Comparison of ENCODE assay signal across 10 cellular contexts in the genomic region with DNA sequence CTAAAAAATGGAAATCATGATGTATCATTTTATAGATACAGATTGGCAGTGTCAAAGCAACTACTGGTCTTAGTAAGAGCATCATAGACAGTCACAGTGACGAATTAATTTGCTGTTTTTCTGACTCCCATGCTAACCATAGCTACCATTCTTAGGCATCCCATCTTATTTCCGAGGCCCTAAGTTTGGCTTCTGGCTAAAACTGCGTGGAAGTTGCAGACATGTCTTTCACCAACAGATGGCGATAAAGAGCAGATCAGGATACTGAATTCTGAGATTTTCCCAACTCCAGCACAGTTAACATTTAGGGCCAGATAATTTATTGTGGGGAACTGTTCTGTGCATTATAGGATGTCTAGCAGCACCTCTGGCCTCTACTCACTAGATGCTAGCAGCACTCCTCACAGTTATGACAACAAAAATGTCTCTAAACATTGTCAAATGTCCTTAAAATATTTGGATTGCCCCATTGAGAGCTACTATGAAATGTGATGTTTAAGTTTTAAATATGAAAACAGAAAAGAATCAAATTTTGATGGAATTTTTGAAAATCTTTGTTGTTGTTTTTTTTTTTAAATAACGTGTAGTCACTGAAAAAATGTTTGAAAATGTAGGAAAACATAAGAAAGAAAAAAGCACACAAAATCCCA. TPM values are rescaled to one million over a fixed set of nuclear protein-coding genes. Genes with fewer than 3 reads are reported as not detected.
DNase-seq lines count a peak whose midpoint lies in the region; ATAC-seq, FAIRE-seq and TF ChIP-seq lines count a peak whose summit lies in the region.
"Had no signal": no experiment of that assay in that cellular context is flagged by ENCODE, and none has a peak within 500 bp of the region (broad histone marks: within the 10 kb centered on the region; RNA-seq: fewer than 3 reads in every experiment).

No MANE protein-coding gene starts in this region.

- H3K36me3 ChIP-seq in BE2C (no peaks in the 10 kb centered on the region), adipocyte (ENCODE audit: control insufficient read depth, insufficient read depth, low read length, severe bottlenecking) (no peaks in the 10 kb centered on the region), right atrium auricular region (no peaks in the 10 kb centered on the region), small intestine (ENCODE audit: control insufficient read depth in 2 of 2, insufficient read depth in 2 of 2, low read length in 2 of 2) (no peaks in the 10 kb centered on the region)

- H3K27ac ChIP-seq in right atrium auricular region (no peak overlapping the region), small intestine (ENCODE audit: low read depth in 1 of 2, low read length in 1 of 2) (no peak overlapping the region)
- H3K27ac ChIP-seq: SK-N-MC had no signal

- H3K9me3 ChIP-seq in BE2C (no peaks in the 10 kb centered on the region), adipocyte (ENCODE audit: control insufficient read depth, low read length) (no peaks in the 10 kb centered on the region), right atrium auricular region (no peaks in the 10 kb centered on the region), small intestine (ENCODE audit: control insufficient read depth, low read depth) (no peaks in the 10 kb centered on the region)

- DNase-seq in BE2C (peak; percentile 13), GM10266 (ENCODE audit: extremely low spot score) (peak; percentile 32), NCI-H146 treated with DMSO at 0.1 percent for 48 hours (lab: John Stamatoyannopoulos, UW; ENCODE audit: unreplicated experiment) (peak; percentile 1), adipocyte (ENCODE audit: low read depth) (peak; percentile 73), right atrium auricular region (ENCODE audit: low spot score) (no peak), small intestine (peak; percentile 35), NK-92 (lab: John Stamatoyannopoulos, UW; ENCODE audit: unreplicated experiment) (no peak)

- H3K4me3 ChIP-seq in BE2C (ENCODE audit: low read depth, low read length) = no peak overlapping the region
- no peak overlapping the region for H3K4me3 ChIP-seq in adipocyte (ENCODE audit: low read length)
- H3K4me3 ChIP-seq in right atrium auricular region = no peak overlapping the region
- H3K4me3 ChIP-seq in small intestine (ENCODE audit: low read depth in 1 of 2, low read length in 2 of 2) = no peak overlapping the region
- H3K4me3 ChIP-seq: SK-N-MC had no signal

- H3K27me3 ChIP-seq in BE2C (no peaks in the 10 kb centered on the region; the same call in 1 of the 2 replicates), adipocyte (replicated peaks; ENCODE audit: control insufficient read depth, insufficient read depth, low read length) (peaks cover 3% of the 10 kb centered on the region), right atrium auricular region (no peaks in the 10 kb centered on the region), small intestine (ENCODE audit: control insufficient read depth in 2 of 2, insufficient read depth in 2 of 2, low read length in 2 of 2) (no peaks in the 10 kb centered on the region)

- WGBS in small intestine, 3 donors = 4 to 11% (median 5%) methylated on average over 5 of the region's 5 CpGs

- no peak overlapping the region for H3K9ac ChIP-seq in adipocyte (ENCODE audit: low read length)

- no peaks in the 10 kb centered on the region for H3K4me1 ChIP-seq in BE2C
- no peaks in the 10 kb centered on the region for H3K4me1 ChIP-seq in adipocyte (ENCODE audit: control insufficient read depth, insufficient read depth, low read length)
- no peaks in the 10 kb centered on the region for H3K4me1 ChIP-seq in right atrium auricular region
- H3K4me1 ChIP-seq in small intestine (ENCODE audit: control insufficient read depth in 2 of 2, insufficient read depth in 1 of 2, low read depth in 1 of 2, low read length in 1 of 2) = no peaks in the 10 kb centered on the region

- FAIRE-seq in small intestine (lab: Jason Lieb, UNC) = no peak

- ATAC-seq in HG03175 (IDR thresholded peaks at IDR 0.05; ENCODE audit: unreplicated experiment) = no peak

- TF ChIP-seq CTCF in BE2C (IDR thresholded peaks at IDR 0.05; ENCODE audit: low read depth, low read length) = peak; percentile 73
- TF ChIP-seq CTCF in GM10266 (IDR thresholded peaks at IDR 0.05; ENCODE audit: control insufficient read depth, insufficient read depth, low read depth, missing control alignments) = peak; percentile 85
- peak; percentile 79 to 91 for TF ChIP-seq CTCF in right atrium auricular region (IDR thresholded peaks at IDR 0.05)

RNA-seq across cellular contexts. Expression of a gene that starts 16.3 kb away (rescaled TPM):
- not detected for polyA plus RNA-seq in BE2C (2012; ENCODE audit: insufficient read depth, insufficient read length, low read depth)
- not detected for total RNA-seq in right atrium auricular region
- polyA plus RNA-seq in small intestine = under 1 TPM in 1 of 3 donors, not detected in 2; 0.09 TPM
- total RNA-seq: skeletal muscle tissue had no signal

RNA-seq across cellular contexts. Expression of a gene that starts 27.4 kb away (rescaled TPM):
- polyA plus RNA-seq in BE2C (2012; ENCODE audit: insufficient read depth, insufficient read length, low read depth) = 0.51 TPM
- total RNA-seq in right atrium auricular region = not detected
- polyA plus RNA-seq in small intestine = not detected
- total RNA-seq: skeletal muscle tissue had no signal

RNA-seq across cellular contexts. Expression of a gene that starts 44.1 kb away (rescaled TPM):
- polyA plus RNA-seq in BE2C (2012; ENCODE audit: insufficient read depth, insufficient read length, low read depth) = not detected
- not detected for total RNA-seq in right atrium auricular region
- not detected for polyA plus RNA-seq in small intestine

Comparison
In these comparisons a context has a peak if more than half of its experiments do, and no peak if none do; other contexts are left out.
1. DNase-seq: peak in BE2C (single experiment), GM10266 (single experiment), NCI-H146 treated with DMSO at 0.1 percent for 48 hours (single experiment), adipocyte (single experiment) and small intestine (single experiment); none in right atrium auricular region (single experiment) and NK-92 (single experiment).
2. Peak in every context shown above with its lines, with median percentiles within 50 percentile points of each other: CTCF ChIP-seq.